In genomic region chr12:26941251-26941650, GRCh38 we compare ENCODE assay signal across 11 cellular contexts. TPM values are rescaled to one million over a fixed set of nuclear protein-coding genes. Genes with fewer than 3 reads are reported as not detected.
DNase-seq lines count a peak whose midpoint lies in the region; ATAC-seq, FAIRE-seq and TF ChIP-seq lines count a peak whose summit lies in the region.
"Had no signal": no experiment of that assay in that cellular context is flagged by ENCODE, and none has a peak within 500 bp of the region (broad histone marks: within the 10 kb centered on the region; RNA-seq: fewer than 3 reads in every experiment).

No MANE protein-coding gene starts in this region.

- TF ChIP-seq CTCF in A549 (IDR thresholded peaks at IDR 0.05) (no peak), GM12865 (IDR thresholded peaks at IDR 0.05; ENCODE audit: insufficient read depth, low read depth, low read length, missing control alignments) (no peak), hepatocyte (IDR thresholded peaks at IDR 0.05; ENCODE audit: poor library complexity) (no peak)

- H3K27ac ChIP-seq in A549 (no peak overlapping the region), hepatocyte (no peak overlapping the region), SJCRH30 (no peak overlapping the region)
- H3K27ac ChIP-seq: cardiac muscle cell had no signal

- H3K4me3 ChIP-seq in A549 (no peak overlapping the region), GM12865 (ENCODE audit: low read depth, low read length) (peak overlapping the region; percentile 86), hepatocyte (no peak overlapping the region), SJCRH30 (no peak overlapping the region)
- H3K4me3 ChIP-seq: cardiac muscle cell had no signal

- H3K27me3 ChIP-seq in hepatocyte = no peaks in the 10 kb centered on the region
- no peaks in the 10 kb centered on the region for H3K27me3 ChIP-seq in SJCRH30
- H3K27me3 ChIP-seq: cardiac muscle cell had no signal

- no peak for TF ChIP-seq RAD21 in A549 (conservative IDR thresholded peaks at IDR 0.05 in 1 of 2, IDR thresholded peaks at IDR 0.05 in 1 of 2)

- H3K9me3 ChIP-seq in A549 (no peaks in the 10 kb centered on the region), hepatocyte (ENCODE audit: low read depth) (no peaks in the 10 kb centered on the region), SJCRH30 (replicated peaks) (0 out of 2 replicates have a peak, but pooled peaks cover 3% of the 10 kb centered on the region)

- H3K9me2 ChIP-seq in hepatocyte (replicated peaks; ENCODE audit: insufficient read depth) = no peaks in the 10 kb centered on the region

- WGBS in A549 (ENCODE audit: missing lambda C conversion rate) = 80% methylated on average over 1 of the region's 1 CpG
- WGBS in hepatocyte (ENCODE audit: low lambda C conversion rate, missing lambda C conversion rate) = 87% methylated on average over 1 of the region's 1 CpG

- H3K9me3 Mint-ChIP-seq in activated CD8-positive, alpha-beta T cell treated with anti-CD3 and anti-CD28 coated beads, Interleukin-2, amount 10 ng/mL, durations not matched to agents 7 days and 5 days (ENCODE audit: insufficient read depth) = peaks cover 8% of the 10 kb centered on the region

- peaks cover 16% of the 10 kb centered on the region for H4K20me1 ChIP-seq in hepatocyte (ENCODE audit: insufficient read depth, poor library complexity, severe bottlenecking)

- peak overlapping the region; percentile 94 for H3K27ac Mint-ChIP-seq in activated CD8-positive, alpha-beta T cell treated with anti-CD3 and anti-CD28 coated beads, Interleukin-2, amount 10 ng/mL, durations not matched to agents 7 days and 5 days

- DNase-seq in A549 (ENCODE audit: low read depth in 1 of 2, low spot score in 1 of 2) (no peak), GM12865 (ENCODE audit: low read depth) (no peak), hepatocyte (ENCODE audit: low spot score) (no peak), NCI-H524 (lab: John Stamatoyannopoulos, UW) (no peak), SJCRH30 (no peak)
- DNase-seq in activated CD8-positive, alpha-beta T cell treated with anti-CD3 and anti-CD28 coated beads, Interleukin-2, amount 10 ng/mL, durations not matched to agents 7 days and 5 days = no peak
- DNase-seq: NCI-H1436 treated with DMSO at 0.1 percent for 48 hours had no signal

- no peak for FAIRE-seq in A549 (lab: Jason Lieb, UNC)

- H3K79me2 ChIP-seq in hepatocyte = peaks cover 84% of the 10 kb centered on the region

- CTCF ChIA-PET in A549 (lab: Yijun Ruan, JAX) = interaction anchor here (0.8 to 2.2 kb wide), 2 partner anchors 73 to 258 kb away, joined by 3 to 6 read pairs; partner anchors contain the start of gene TM7SF3
- CTCF ChIA-PET in activated CD8-positive, alpha-beta T cell treated with anti-CD3 and anti-CD28 coated beads, Interleukin-2, amount 10 ng/mL, durations not matched to agents 7 days and 5 days (lab: Charles Lee) = interaction anchor here (1.0 to 3.4 kb wide), 4 partner anchors 13 to 108 kb away, joined by 3 to 13 read pairs (median 5); partner anchors contain the start of genes ITPR2 and TM7SF3

- no peak for TF ChIP-seq POLR2A in A549 (IDR thresholded peaks at IDR 0.05; ENCODE audit: low read length)

- H3K4me2 ChIP-seq in A549 (peak overlapping the region; percentile 91; the same call in 2 of the 3 replicates), hepatocyte (peak overlapping the region; percentile 89)

- H3K36me3 Mint-ChIP-seq in activated CD8-positive, alpha-beta T cell treated with anti-CD3 and anti-CD28 coated beads, Interleukin-2, amount 10 ng/mL, durations not matched to agents 7 days and 5 days (ENCODE audit: low read depth) = peaks cover 51% of the 10 kb centered on the region

- H2AFZ ChIP-seq in hepatocyte = no peak overlapping the region

- H3K4me1 ChIP-seq in A549 = peaks cover 46% of the 10 kb centered on the region; the same call in 2 of the 3 replicates
- H3K4me1 ChIP-seq in hepatocyte (ENCODE audit: insufficient read depth) = peaks cover 14% of the 10 kb centered on the region
- peaks cover 12% of the 10 kb centered on the region for H3K4me1 ChIP-seq in SJCRH30

- ATAC-seq in A549 (no peak), HG03135 (IDR thresholded peaks at IDR 0.05; ENCODE audit: unreplicated experiment) (no peak), GM21786 (IDR thresholded peaks at IDR 0.05; ENCODE audit: unreplicated experiment) (no peak)
- ATAC-seq in activated CD8-positive, alpha-beta T cell treated with anti-CD3 and anti-CD28 coated beads, Interleukin-2, amount 10 ng/mL, durations not matched to agents 7 days and 5 days = no peak
- ATAC-seq: Panc1 had no signal

- H3K27me3 Mint-ChIP-seq in activated CD8-positive, alpha-beta T cell treated with anti-CD3 and anti-CD28 coated beads, Interleukin-2, amount 10 ng/mL, durations not matched to agents 7 days and 5 days (ENCODE audit: low read depth) = no peaks in the 10 kb centered on the region

- H3K36me3 ChIP-seq in hepatocyte (replicated peaks; ENCODE audit: insufficient read depth, low read depth) = no peaks in the 10 kb centered on the region
- H3K36me3 ChIP-seq in SJCRH30 = no peaks in the 10 kb centered on the region
- H3K36me3 ChIP-seq: cardiac muscle cell had no signal

- peak overlapping the region; percentile 95 for H3K4me3 Mint-ChIP-seq in activated CD8-positive, alpha-beta T cell treated with anti-CD3 and anti-CD28 coated beads, Interleukin-2, amount 10 ng/mL, durations not matched to agents 7 days and 5 days

- POLR2A ChIA-PET in A549 (lab: Yijun Ruan, JAX) = no interaction called here
- POLR2A ChIA-PET in activated CD8-positive, alpha-beta T cell treated with anti-CD3 and anti-CD28 coated beads, Interleukin-2, amount 10 ng/mL, durations not matched to agents 7 days and 5 days (lab: Charles Lee) = interaction anchor here (2.0 kb wide), 1 partner anchor 73 kb away, joined by 9 read pairs; the partner anchor contains the start of gene TM7SF3

- peaks cover 47% of the 10 kb centered on the region for H3K4me1 Mint-ChIP-seq in activated CD8-positive, alpha-beta T cell treated with anti-CD3 and anti-CD28 coated beads, Interleukin-2, amount 10 ng/mL, durations not matched to agents 7 days and 5 days (ENCODE audit: low read depth)

- no peak for TF ChIP-seq EP300 in A549 (IDR thresholded peaks at IDR 0.05)

TF ChIP-seq in A549, 52 proteins besides CTCF, POLR2A, EP300 and RAD21:
- no peak for TF ChIP-seq HDAC2 (IDR thresholded peaks at IDR 0.05)
- TF ChIP-seq TFCP2L1 (CRISPR knock-in tag; IDR thresholded peaks at IDR 0.05) = no peak
- TF ChIP-seq SREBF2 (IDR thresholded peaks at IDR 0.05) = no peak
- no peak for TF ChIP-seq ZSCAN20 (CRISPR knock-in tag; IDR thresholded peaks at IDR 0.05)
- TF ChIP-seq KDM5A (IDR thresholded peaks at IDR 0.05) = no peak
- TF ChIP-seq JUNB (IDR thresholded peaks at IDR 0.05) = no peak
- TF ChIP-seq KDM1A (IDR thresholded peaks at IDR 0.05; ENCODE audit: low read depth) = no peak
- TF ChIP-seq HOXA7 (CRISPR knock-in tag; IDR thresholded peaks at IDR 0.05) = no peak
- no peak for TF ChIP-seq RCOR1 (IDR thresholded peaks at IDR 0.05; ENCODE audit: low read depth, low read length)
- no peak for TF ChIP-seq CHD2 (IDR thresholded peaks at IDR 0.05; ENCODE audit: low read length, partially characterized antibody)
- TF ChIP-seq NFE2L2 (conservative IDR thresholded peaks at IDR 0.05; ENCODE audit: low read length) = no peak
- TF ChIP-seq MAFK (IDR thresholded peaks at IDR 0.05; ENCODE audit: partially characterized antibody) = no peak
- TF ChIP-seq ESRRA (IDR thresholded peaks at IDR 0.05; ENCODE audit: borderline replicate concordance, low read length) = no peak
- TF ChIP-seq HES2 (IDR thresholded peaks at IDR 0.05) = no peak
- TF ChIP-seq CBX8 (IDR thresholded peaks at IDR 0.05) = no peak
- TF ChIP-seq CEBPB (IDR thresholded peaks at IDR 0.05) = no peak
- TF ChIP-seq TP53 (CRISPR knock-in tag; IDR thresholded peaks at IDR 0.05) = no peak
- TF ChIP-seq MAX (IDR thresholded peaks at IDR 0.05) = no peak

RNA-seq across cellular contexts. Expression of gene FGFR1OP2, which starts 3.0 kb away (rescaled TPM):
- 37.0 and 51.1 TPM in 2 replicates for polyA plus RNA-seq in A549 (2011; rRNA removed)
- polyA plus RNA-seq in A549 (2012; cell fraction: cytosol; rRNA removed) = 21.3 and 24.9 TPM in 2 replicates
- 7.6 and 10.7 TPM in 2 replicates for polyA plus RNA-seq in A549 (2012; cell fraction: nucleus; rRNA removed)
- 36.3 to 40.7 TPM (median 38.3 TPM) in 3 replicates for polyA plus RNA-seq in A549 (2017; fragmentation: RNase III; extraction: RNeasy Plus Mini Kit Qiagen cat#74134 plus additional on column Dnase treatment)
- polyA minus RNA-seq in A549 (2011; rRNA and poly(A)+ RNA removed) = 13.2 and 14.6 TPM in 2 replicates
- 10 to 100 TPM; 87.4 to 96.6 TPM for total RNA-seq in activated CD8-positive, alpha-beta T cell treated with anti-CD3 and anti-CD28 coated beads, Interleukin-2, amount 10 ng/mL, durations not matched to agents 7 days and 5 days
- total RNA-seq in hepatocyte = 43.7 and 56.4 TPM in 2 replicates
- polyA plus RNA-seq in hepatocyte = 22.3 and 24.1 TPM in 2 replicates
- total RNA-seq in SJCRH30 (2014; rRNA removed; shearing (Covaris generic)) = 53.1 and 56.3 TPM in 2 replicates

RNA-seq across cellular contexts. Expression of gene INTS13, which starts 3.5 kb away (rescaled TPM):
- 41.2 and 71.7 TPM in 2 replicates for polyA plus RNA-seq in A549 (2011; rRNA removed)
- 10.7 and 11.2 TPM in 2 replicates for polyA plus RNA-seq in A549 (2012; cell fraction: cytosol; rRNA removed)
- polyA plus RNA-seq in A549 (2012; cell fraction: nucleus; rRNA removed) = 6.3 and 10.2 TPM in 2 replicates
- 30.9 to 39.7 TPM (median 34.9 TPM) in 3 replicates for polyA plus RNA-seq in A549 (2017; fragmentation: RNase III; extraction: RNeasy Plus Mini Kit Qiagen cat#74134 plus additional on column Dnase treatment)
- 27.4 and 88.4 TPM in 2 replicates for polyA minus RNA-seq in A549 (2011; rRNA and poly(A)+ RNA removed)
- 10 to 100 TPM; 52.8 to 58.3 TPM for total RNA-seq in activated CD8-positive, alpha-beta T cell treated with anti-CD3 and anti-CD28 coated beads, Interleukin-2, amount 10 ng/mL, durations not matched to agents 7 days and 5 days
- total RNA-seq in hepatocyte = 24.6 and 40.4 TPM in 2 replicates
- polyA plus RNA-seq in hepatocyte = 12.6 and 13.8 TPM in 2 replicates
- 48.1 and 70.8 TPM in 2 replicates for total RNA-seq in SJCRH30 (2014; rRNA removed; shearing (Covaris generic))
